ENCODE assay signal across 11 cellular contexts in the genomic region with DNA sequence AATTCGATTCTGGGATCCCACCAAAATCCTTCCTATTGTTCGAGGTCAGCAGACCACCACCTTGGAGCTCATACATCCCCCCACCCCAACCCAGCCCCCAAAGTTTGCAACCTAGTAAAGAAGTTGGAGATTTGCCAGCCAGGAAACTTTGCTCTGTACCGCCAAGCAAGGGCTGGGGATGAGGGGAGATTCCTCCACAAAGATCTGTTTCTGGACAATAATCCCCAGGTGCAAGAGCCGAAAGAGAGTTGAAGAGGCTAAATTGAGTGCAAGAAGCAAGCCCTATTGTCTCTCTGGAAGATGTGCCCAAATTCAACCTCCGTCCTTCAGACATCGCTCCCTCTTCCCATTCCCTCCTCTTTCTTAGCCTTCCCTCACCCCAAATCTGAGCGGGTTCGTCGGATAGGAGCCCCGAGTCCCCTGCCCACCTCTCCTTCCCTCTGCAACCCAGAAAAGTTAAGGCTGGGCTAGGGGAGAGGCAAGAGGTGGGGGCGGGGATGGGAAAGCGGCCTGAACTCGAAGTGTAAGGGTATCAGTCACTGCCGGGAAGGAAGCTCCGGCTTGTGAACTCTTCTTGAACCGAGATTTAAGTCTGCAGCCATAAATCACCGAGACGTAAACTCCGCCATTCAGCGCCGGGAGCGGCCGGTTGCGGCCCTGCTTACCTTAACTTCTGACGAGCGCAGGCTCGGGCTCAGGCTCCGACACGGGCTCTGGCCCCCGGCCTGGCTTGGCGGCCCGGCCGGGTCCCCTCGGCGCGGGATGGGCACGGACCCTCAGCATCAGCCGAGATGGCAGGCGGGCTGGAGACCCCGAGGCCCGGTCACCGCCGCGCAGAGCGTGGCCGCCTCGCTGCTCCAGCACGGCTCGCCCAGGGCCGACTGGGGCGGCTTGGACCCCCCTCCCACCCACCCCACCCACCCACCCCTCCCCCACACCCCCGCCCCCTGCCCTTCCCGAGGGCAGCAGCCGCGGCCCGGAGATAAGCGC. TPM values are rescaled to one million over a fixed set of nuclear protein-coding genes. Genes with fewer than 3 reads are reported as not detected.
A peak's percentile ranks its signal among the peaks of the same experiment; 100 is the strongest.
DNase-seq lines count a peak whose midpoint lies in the region; ATAC-seq and TF ChIP-seq lines count a peak whose summit lies in the region.
"Had no signal": no experiment of that assay in that cellular context is flagged by ENCODE, and none has a peak within 500 bp of the region (broad histone marks: within the 10 kb centered on the region; RNA-seq: fewer than 3 reads in every experiment).

No MANE protein-coding gene starts in this region.

- TF ChIP-seq CTCF in mesothelial cell of epicardium (IDR thresholded peaks at IDR 0.05; ENCODE audit: unreplicated experiment) (no peak), upper lobe of right lung (IDR thresholded peaks at IDR 0.05) (no peak)

- intact Hi-C loops in upper lobe of right lung (cut with DNase I): no loop called here

- no peak overlapping the region for H3K27ac ChIP-seq in ectodermal cell (ENCODE audit: insufficient read depth, low read depth, low read length, poor library complexity, severe bottlenecking)
- peak overlapping the region; percentile 85 for H3K27ac ChIP-seq in upper lobe of right lung

- no peaks in the 10 kb centered on the region for H3K9me3 Mint-ChIP-seq in mesothelial cell of epicardium
- no peaks in the 10 kb centered on the region for H3K9me3 Mint-ChIP-seq in activated T-cell treated with anti-CD3 and anti-CD28 coated beads, Interleukin-2, amount 50 U/mL, for 24 hours

- H3K27me3 ChIP-seq in ectodermal cell (ENCODE audit: control insufficient read depth, insufficient read depth, low read length, poor library complexity, severe bottlenecking) (peaks cover 99% of the 10 kb centered on the region), upper lobe of right lung (no peaks in the 10 kb centered on the region), MG63 (no peaks in the 10 kb centered on the region)

- H3K27me3 Mint-ChIP-seq in mesothelial cell of epicardium (ENCODE audit: low read depth): no peaks in the 10 kb centered on the region
- H3K27me3 Mint-ChIP-seq in activated T-cell treated with anti-CD3 and anti-CD28 coated beads, Interleukin-2, amount 50 U/mL, for 24 hours: peaks cover 42% of the 10 kb centered on the region

- peak; percentile 40 for ATAC-seq in upper lobe of right lung
- ATAC-seq in GM21423 (IDR thresholded peaks at IDR 0.05; ENCODE audit: unreplicated experiment): no peak

- WGBS in ectodermal cell, 2 experiments: 0 to 1% methylated on average over 41 to 52 of the region's 57 CpGs

- H3K4me1 Mint-ChIP-seq in mesothelial cell of epicardium: peaks cover 53% of the 10 kb centered on the region
- no peaks in the 10 kb centered on the region for H3K4me1 Mint-ChIP-seq in activated T-cell treated with anti-CD3 and anti-CD28 coated beads, Interleukin-2, amount 50 U/mL, for 24 hours (ENCODE audit: low read depth)

- H3K4me1 ChIP-seq in ectodermal cell (ENCODE audit: control insufficient read depth, insufficient read depth, low read length) (no peaks in the 10 kb centered on the region), upper lobe of right lung (peaks cover 9% of the 10 kb centered on the region)

- peak overlapping the region; percentile 100 for H3K27ac Mint-ChIP-seq in mesothelial cell of epicardium
- no peak overlapping the region for H3K27ac Mint-ChIP-seq in activated T-cell treated with anti-CD3 and anti-CD28 coated beads, Interleukin-2, amount 50 U/mL, for 24 hours

- peak overlapping the region; percentile 98 for H3K4me3 Mint-ChIP-seq in mesothelial cell of epicardium
- no peak overlapping the region for H3K4me3 Mint-ChIP-seq in activated T-cell treated with anti-CD3 and anti-CD28 coated beads, Interleukin-2, amount 50 U/mL, for 24 hours

- peaks cover 18% of the 10 kb centered on the region for H3K36me3 Mint-ChIP-seq in mesothelial cell of epicardium
- no peaks in the 10 kb centered on the region for H3K36me3 Mint-ChIP-seq in activated T-cell treated with anti-CD3 and anti-CD28 coated beads, Interleukin-2, amount 50 U/mL, for 24 hours (ENCODE audit: low read depth)

- H3K36me3 ChIP-seq in ectodermal cell (ENCODE audit: control insufficient read depth, insufficient read depth, low read length) (no peaks in the 10 kb centered on the region), upper lobe of right lung (no peaks in the 10 kb centered on the region), MG63 (no peaks in the 10 kb centered on the region)

- H3K9me3 ChIP-seq in ectodermal cell (ENCODE audit: control insufficient read depth, low read length) (no peaks in the 10 kb centered on the region), upper lobe of right lung (no peaks in the 10 kb centered on the region), MG63 (no peaks in the 10 kb centered on the region)

- peak overlapping the region; percentile 8 for H3K4me3 ChIP-seq in ectodermal cell (ENCODE audit: insufficient read depth, low read depth, low read length)
- H3K4me3 ChIP-seq in upper lobe of right lung: peak overlapping the region; percentile 54
- no peak overlapping the region for H3K4me3 ChIP-seq in MG63

- peak; percentile 76 for DNase-seq in NCI-H748 (lab: John Stamatoyannopoulos, UW; ENCODE audit: unreplicated experiment)
- no peak for DNase-seq in NCI-H748 treated with DMSO at 0.1 percent for 48 hours (lab: John Stamatoyannopoulos, UW)
- peak; percentile 68 to 86 for DNase-seq in mesothelial cell of epicardium (ENCODE audit: low spot score in 2 of 2, unreplicated experiment in 2 of 2)
- DNase-seq in upper lobe of right lung: no peak
- no peak for DNase-seq in MG63
- no peak for DNase-seq in activated T-cell treated with anti-CD3 and anti-CD28 coated beads, Interleukin-2, amount 50 U/mL, for 24 hours
- DNase-seq: activated naive CD4-positive, alpha-beta T cell treated with Interleukin-2 at 50 U/mL for 16 hours; NCI-H526 treated with DMSO at 0.1 percent for 48 hours; nucleus accumbens had no signal

RNA-seq across cellular contexts. Expression of a gene that starts 10.8 kb away (rescaled TPM):
- 11.3 TPM for polyA plus RNA-seq in ectodermal cell (2013, experiment 1 of 4)
- polyA plus RNA-seq in ectodermal cell (2013, experiment 2 of 4): 6.1 TPM
- polyA plus RNA-seq in ectodermal cell (2013, experiment 3 of 4): 14.3 TPM
- polyA plus RNA-seq in ectodermal cell (2013, experiment 4 of 4): 17.5 TPM
- total RNA-seq in mesothelial cell of epicardium (30.3 to 33.9 TPM (median 30.8 TPM) in 3 replicates), upper lobe of right lung (2.1 TPM)
- total RNA-seq in MG63 (2014; rRNA removed; shearing (Covaris generic); ENCODE audit: low replicate concordance): 0.35 TPM in 1 of 2 replicates, not detected in the other

RNA-seq across cellular contexts. Expression of a gene that starts 17.3 kb away (rescaled TPM):
- polyA plus RNA-seq in ectodermal cell (2013, experiment 1 of 4): not detected
- not detected for polyA plus RNA-seq in ectodermal cell (2013, experiment 2 of 4)
- polyA plus RNA-seq in ectodermal cell (2013, experiment 3 of 4): not detected
- polyA plus RNA-seq in ectodermal cell (2013, experiment 4 of 4): not detected
- total RNA-seq in mesothelial cell of epicardium: 51.0 to 55.9 TPM (median 54.7 TPM) in 3 replicates
- total RNA-seq in upper lobe of right lung: 7.1 TPM
- total RNA-seq in MG63 (2014; rRNA removed; shearing (Covaris generic); ENCODE audit: low replicate concordance): 1.5 TPM in 1 of 2 replicates, not detected in the other

RNA-seq across cellular contexts. Expression of a gene that starts 17.5 kb away (rescaled TPM):
- polyA plus RNA-seq in ectodermal cell (2013, experiment 1 of 4): 2.7 TPM
- polyA plus RNA-seq in ectodermal cell (2013, experiment 2 of 4): 1.7 TPM
- polyA plus RNA-seq in ectodermal cell (2013, experiment 3 of 4): 4.2 TPM
- polyA plus RNA-seq in ectodermal cell (2013, experiment 4 of 4): 2.9 TPM
- total RNA-seq in mesothelial cell of epicardium (13.7 to 14.6 TPM (median 14.0 TPM) in 3 replicates), upper lobe of right lung (0.75 TPM)
- 0.27 and 1.1 TPM in 2 replicates for total RNA-seq in MG63 (2014; rRNA removed; shearing (Covaris generic); ENCODE audit: low replicate concordance)

RNA-seq across cellular contexts. Expression of a gene that starts 30.2 kb away (rescaled TPM):
- polyA plus RNA-seq in ectodermal cell (2013, experiment 1 of 4): not detected
- 0.23 TPM for polyA plus RNA-seq in ectodermal cell (2013, experiment 2 of 4)
- polyA plus RNA-seq in ectodermal cell (2013, experiment 3 of 4): 0.75 TPM
- polyA plus RNA-seq in ectodermal cell (2013, experiment 4 of 4): 1.1 TPM
- 128 to 133 TPM (median 133 TPM) in 3 replicates for total RNA-seq in mesothelial cell of epicardium
- 16.0 TPM for total RNA-seq in upper lobe of right lung
- total RNA-seq in MG63 (2014; rRNA removed; shearing (Covaris generic); ENCODE audit: low replicate concordance): 1.7 and 2.7 TPM in 2 replicates

RNA-seq across cellular contexts. Expression of a gene that starts 34.3 kb away (rescaled TPM):
- not detected for polyA plus RNA-seq in ectodermal cell (2013, experiment 1 of 4)
- polyA plus RNA-seq in ectodermal cell (2013, experiment 2 of 4): not detected
- 0.27 TPM for polyA plus RNA-seq in ectodermal cell (2013, experiment 3 of 4)
- 0.49 TPM for polyA plus RNA-seq in ectodermal cell (2013, experiment 4 of 4)
- 43.7 to 45.6 TPM (median 44.4 TPM) in 3 replicates for total RNA-seq in mesothelial cell of epicardium
- total RNA-seq in upper lobe of right lung: 6.5 TPM
- 0.82 and 5.1 TPM in 2 replicates for total RNA-seq in MG63 (2014; rRNA removed; shearing (Covaris generic); ENCODE audit: low replicate concordance)

Comparison
In these comparisons a context has a peak if more than half of its experiments do, and no peak if none do; other contexts are left out.
1. DNase-seq: peak in NCI-H748 (single experiment) and mesothelial cell of epicardium (2 of 2); none in NCI-H748 treated with DMSO at 0.1 percent for 48 hours (single experiment), upper lobe of right lung (single experiment), MG63 (single experiment) and activated T-cell treated with anti-CD3 and anti-CD28 coated beads, Interleukin-2, amount 50 U/mL, for 24 hours (single experiment).
2. RNA of a gene that starts 10.8 kb away (total RNA-seq): 30.3 to 33.9 TPM in mesothelial cell of epicardium; 2.1 TPM in upper lobe of right lung (single experiment) and 0.35 TPM in MG63; every median in the first group is over 10 times any median in the second.